In genomic region chr2:71130325-71131260, GRCh38 we compare ENCODE assay signal across 1 cellular context.
TF ChIP-seq lines count a peak whose summit lies in the region.

Gene MPHOSPH10, plus strand, starts transcription at chr2:71130634. Its CDS starts 32 bp downstream, at chr2:71130666.

TF ChIP-seq in HepG2, 621 proteins besides CTCF, POLR2A, EP300 and RAD21 (continued from another document and continues in another):
- peak; percentile 76; the same call in 1 of the 2 replicates for TF ChIP-seq ZNF280D (CRISPR knock-in tag; IDR thresholded peaks at IDR 0.05)
- TF ChIP-seq KDM5B (CRISPR knock-in tag; IDR thresholded peaks at IDR 0.05; ENCODE audit: borderline replicate concordance) = peak; percentile 96
- TF ChIP-seq YEATS2 (CRISPR knock-in tag; IDR thresholded peaks at IDR 0.05; ENCODE audit: borderline replicate concordance) = peak; percentile 88
- peak; percentile 97 for TF ChIP-seq CREBL2 (CRISPR knock-in tag; IDR thresholded peaks at IDR 0.05; ENCODE audit: borderline replicate concordance)
- no peak; the same call in 1 of the 2 replicates for TF ChIP-seq ZNF639 (CRISPR knock-in tag; conservative IDR thresholded peaks at IDR 0.05)
- TF ChIP-seq CREB3 (CRISPR knock-in tag; IDR thresholded peaks at IDR 0.05) = peak; percentile 94; the same call in 1 of the 2 replicates
- TF ChIP-seq ZNF761 (CRISPR knock-in tag; conservative IDR thresholded peaks at IDR 0.05) = 0 out of 2 replicates have a peak, but pooled peaks have one; percentile 74
- TF ChIP-seq ARHGAP35 (CRISPR knock-in tag; IDR thresholded peaks at IDR 0.05; ENCODE audit: borderline replicate concordance) = peak; percentile 95
- TF ChIP-seq ZBTB33 (CRISPR knock-in tag; IDR thresholded peaks at IDR 0.05) = no peak
- peak; percentile 52 for TF ChIP-seq ZNF263 (CRISPR knock-in tag; IDR thresholded peaks at IDR 0.05)
- peak in 1 of 2 experiments; percentile 59; a peak in 2 of 4 replicates for TF ChIP-seq REST (IDR thresholded peaks at IDR 0.05; ENCODE audit: borderline replicate concordance in 1 of 2, low read depth in 1 of 2, low read length in 2 of 2)
- TF ChIP-seq ZNF598 (CRISPR knock-in tag; IDR thresholded peaks at IDR 0.05; ENCODE audit: borderline replicate concordance) = peak; percentile 91
- TF ChIP-seq HNF4A (CRISPR knock-in tag; IDR thresholded peaks at IDR 0.05) = peak; percentile 56; the same call in 1 of the 2 replicates
- no peak; the same call in 1 of the 2 replicates for TF ChIP-seq RBAK (CRISPR knock-in tag; IDR thresholded peaks at IDR 0.05)
- peak; percentile 99 for TF ChIP-seq MXD1 (CRISPR knock-in tag; IDR thresholded peaks at IDR 0.05)
- TF ChIP-seq FOXP1 (IDR thresholded peaks at IDR 0.05) = no peak
- peak; percentile 20; the same call in 1 of the 2 replicates for TF ChIP-seq FOXP1 (CRISPR knock-in tag; IDR thresholded peaks at IDR 0.05)
- TF ChIP-seq HBP1 (CRISPR knock-in tag; IDR thresholded peaks at IDR 0.05; ENCODE audit: low read depth) = peak; percentile 96
- TF ChIP-seq DBP (CRISPR knock-in tag; IDR thresholded peaks at IDR 0.05; ENCODE audit: not compliant biosample characterization) = peak; percentile 88
- TF ChIP-seq MIER2 (CRISPR knock-in tag; IDR thresholded peaks at IDR 0.05) = no peak
- 0 out of 2 replicates have a peak, but pooled peaks have one; percentile 79 for TF ChIP-seq CHCHD3 (CRISPR knock-in tag; IDR thresholded peaks at IDR 0.05)
- TF ChIP-seq ZBTB40 (IDR thresholded peaks at IDR 0.05) = peak; percentile 89
- TF ChIP-seq ZBTB40 (CRISPR knock-in tag; IDR thresholded peaks at IDR 0.05) = peak; percentile 93
- TF ChIP-seq AGO2 (optimal IDR thresholded peaks at IDR 0.05; ENCODE audit: low read depth, low read length) = peak; percentile 100
- TF ChIP-seq ZSCAN9 (CRISPR knock-in tag; IDR thresholded peaks at IDR 0.05; ENCODE audit: borderline replicate concordance) = peak; percentile 88
